ENCODE assay signal across 20 cellular contexts in genomic region chr9:5882244-5883012, GRCh38. TPM values are rescaled to one million over a fixed set of nuclear protein-coding genes. Genes with fewer than 3 reads are reported as not detected.
"Had no signal": no experiment of that assay in that cellular context is flagged by ENCODE, and none has a peak within 500 bp of the region (broad histone marks: within the 10 kb centered on the region; RNA-seq: fewer than 3 reads in every experiment).

No MANE protein-coding gene starts in this region.

RNA-seq across cellular contexts. Expression of gene MLANA, which starts 8.3 kb away (rescaled TPM):
- total RNA-seq: activated naive CD4-positive, alpha-beta T cell treated with anti-CD3 and anti-CD28 coated beads for 36 hours; activated naive CD4-positive, alpha-beta T cell treated with anti-CD3 and anti-CD28 coated beads, Interleukin-2, amount 50 U/mL, for 72 hours; activated naive CD8-positive, alpha-beta T cell treated with anti-CD3 and anti-CD28 coated beads for 36 hours; activated naive CD8-positive, alpha-beta T cell treated with anti-CD3 and anti-CD28 coated beads, Interleukin-2, amount 10 ng/mL, durations not matched to agents 7 days and 5 days; activated T-cell treated with anti-CD3 and anti-CD28 coated beads, Interleukin-2, amount 50 U/mL, for 4 hours; activated T-cell treated with anti-CD3 and anti-CD28 coated beads, Interleukin-2, amount 50 U/mL, for 72 hours; activated T-helper 1 cell treated with anti-CD3 and anti-CD28 coated beads, Interleukin-12 subunit alpha, Interleukin-12 subunit beta, Interleukin-2, Interleukin-4 antibody, amounts not matched to agents 30 ng/mL and 10 ng/mL and 1 ng/mL, durations not matched to agents 14 hours and 24 hours and 36 hours; activated T-helper 17 cell treated with anti-CD3 and anti-CD28 coated beads, Interleukin-2, amount 50 U/mL, for 72 hours; activated T-helper 2 cell treated with anti-CD3 and anti-CD28 coated beads, Interferon-gamma antibody, Interleukin-2, Interleukin-4, amounts not matched to agents 10 μg/mL and 5 μg/mL and 100 μg/mL, durations not matched to agents 14 hours and 24 hours and 36 hours; adrenal gland; aorta; ascending aorta; body of pancreas; breast epithelium; bronchial epithelial cell; cardiac muscle cell; cardiac septum; cerebellum; chondrocyte had no signal
- polyA plus RNA-seq: adipose tissue, adrenal gland had no signal
